Comparison of ENCODE assay signal across 8 cellular contexts in genomic region chr15:72670656-72671352, GRCh38. TPM values are rescaled to one million over a fixed set of nuclear protein-coding genes. Genes with fewer than 3 reads are reported as not detected.
DNase-seq lines count a peak whose midpoint lies in the region; ATAC-seq lines count a peak whose summit lies in the region.
"Not testable (repeated sequence)": the region's sequence is repeated elsewhere in the genome, so short reads cannot be mapped to it uniquely, and the experiment has no call there.
"Had no signal": no experiment of that assay in that cellular context is flagged by ENCODE, and none has a peak within 500 bp of the region (broad histone marks: within the 10 kb centered on the region; RNA-seq: fewer than 3 reads in every experiment).

No MANE protein-coding gene starts in this region.

- not testable (repeated sequence) for H3K4me1 Mint-ChIP-seq in effector memory CD8-positive, alpha-beta T cell (ENCODE audit: low read depth in 2 of 2)

- H3K4me3 Mint-ChIP-seq in effector memory CD8-positive, alpha-beta T cell, result peak overlapping the region; percentile 57 to 65

- H3K27ac Mint-ChIP-seq in effector memory CD8-positive, alpha-beta T cell, result peak overlapping the region in 1 of 2 donors; percentile 30

- H3K9me3 Mint-ChIP-seq in effector memory CD8-positive, alpha-beta T cell, result not testable (repeated sequence)

- H3K27me3 Mint-ChIP-seq in effector memory CD8-positive, alpha-beta T cell, result peaks cover 10 to 19% of the 10 kb centered on the region in 2 donors

- DNase-seq in NCI-H460 (ENCODE audit: extremely low read depth, low read depth) (peak; percentile 79), activated T-cell treated with anti-CD3 and anti-CD28 coated beads for 1 hour (ENCODE audit: low read depth) (peak; percentile 57), left lobe of liver (ENCODE audit: low spot score) (peak; percentile 89)
- DNase-seq in effector memory CD8-positive, alpha-beta T cell, result peak; percentile 65 to 80 (median 66)
- DNase-seq in stimulated activated CD4-positive, alpha-beta T cell treated with anti-CD3 and anti-CD28 coated beads, Interleukin-12 subunit alpha, Interleukin-12 subunit beta, amount 100 ng/mL, for 4 hours, result peak; percentile 63

- ATAC-seq in GM18511 (IDR thresholded peaks at IDR 0.05; ENCODE audit: unreplicated experiment) (peak; percentile 86), HG02678 (IDR thresholded peaks at IDR 0.05; ENCODE audit: unreplicated experiment) (peak; percentile 91), left lobe of liver (peak; percentile 99)
- ATAC-seq in effector memory CD8-positive, alpha-beta T cell (replicated peaks), result peak; percentile 94

- not testable (repeated sequence) for H3K36me3 Mint-ChIP-seq in effector memory CD8-positive, alpha-beta T cell (ENCODE audit: insufficient read depth)

RNA-seq across cellular contexts. Expression of gene HIGD2B, which starts 15.2 kb away (rescaled TPM):
- not detected in 2 replicates for total RNA-seq in NCI-H460 (2014; rRNA removed; shearing (Covaris generic))
- not detected in 2 replicates for polyA plus RNA-seq in NCI-H460 (2014; cell fraction: nucleus; rRNA removed)
- total RNA-seq in left lobe of liver, result not detected

RNA-seq across cellular contexts. Expression of gene BBS4, which starts 15.2 kb away (rescaled TPM):
- total RNA-seq in NCI-H460 (2014; rRNA removed; shearing (Covaris generic)), result 23.7 and 24.8 TPM in 2 replicates
- 33.3 and 54.7 TPM in 2 replicates for polyA plus RNA-seq in NCI-H460 (2014; cell fraction: nucleus; rRNA removed)
- total RNA-seq in left lobe of liver, result 8.0 TPM

RNA-seq across cellular contexts. Expression of gene GOLGA6B, which starts 16.3 kb away (rescaled TPM):
- not detected in 2 replicates for total RNA-seq in NCI-H460 (2014; rRNA removed; shearing (Covaris generic))
- not detected in 2 replicates for polyA plus RNA-seq in NCI-H460 (2014; cell fraction: nucleus; rRNA removed)
- total RNA-seq in left lobe of liver, result 1.4 TPM
- total RNA-seq: T-helper 1 cell treated with Interleukin-12 subunit alpha and Interleukin-12 subunit beta and Interleukin-4 antibody, amounts not matched to agents 30 ng/mL and 1 ng/mL, for 36 hours had no signal

Comparison
In these comparisons a context has a peak if more than half of its experiments do, and no peak if none do; other contexts are left out.
1. Peak in every context shown above with its lines: DNase-seq and ATAC-seq.